8 cellular contexts compared by ENCODE assay signal in the genomic region with DNA sequence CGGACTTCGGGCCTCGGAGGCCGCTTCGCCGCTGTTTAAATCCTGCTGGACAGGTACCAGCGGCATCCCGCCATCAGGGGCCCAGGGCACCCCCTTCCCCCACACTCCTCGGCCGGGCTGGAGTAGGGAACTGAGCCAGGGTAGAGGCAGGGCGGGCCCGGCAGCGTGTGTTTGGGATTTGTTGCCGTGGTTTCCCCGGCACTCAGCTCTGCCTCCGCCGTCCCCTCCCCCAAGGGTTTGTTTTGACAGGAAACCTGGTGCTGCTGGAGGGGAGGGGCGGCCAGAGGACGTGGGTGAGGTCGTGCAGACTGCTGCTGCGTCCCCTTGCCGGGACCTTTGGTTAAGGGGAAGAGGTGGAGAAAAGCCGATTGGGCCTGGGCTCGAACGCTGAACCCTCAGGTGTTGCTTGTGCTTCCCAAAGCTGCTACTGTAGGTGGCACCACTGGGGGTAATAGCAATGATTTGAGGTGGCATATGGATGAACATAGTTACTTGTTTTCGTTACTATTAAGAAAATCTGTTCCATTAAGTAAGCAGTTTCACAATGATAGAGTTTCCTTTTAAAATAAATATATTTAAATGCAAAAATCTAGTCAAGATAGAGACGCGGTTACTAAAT.
DNase-seq lines count a peak whose midpoint lies in the region.

No MANE protein-coding gene starts in this region.

- no peak overlapping the region; the same call in 1 of the 2 replicates for H3K27ac ChIP-seq in SK-N-MC
- H3K27ac ChIP-seq in substantia nigra (ENCODE audit: low read depth, low read length, poor library complexity, severe bottlenecking): peak overlapping the region; percentile 99

- peak overlapping the region; percentile 99 for H3K27ac Mint-ChIP-seq in activated naive CD4-positive, alpha-beta T cell treated with anti-CD3 and anti-CD28 coated beads, Interleukin-2, amount 10 ng/mL, durations not matched to agents 7 days and 5 days

- peaks cover 10% of the 10 kb centered on the region for H3K36me3 Mint-ChIP-seq in activated naive CD4-positive, alpha-beta T cell treated with anti-CD3 and anti-CD28 coated beads, Interleukin-2, amount 10 ng/mL, durations not matched to agents 7 days and 5 days

- no peaks in the 10 kb centered on the region for H3K27me3 Mint-ChIP-seq in activated naive CD4-positive, alpha-beta T cell treated with anti-CD3 and anti-CD28 coated beads, Interleukin-2, amount 10 ng/mL, durations not matched to agents 7 days and 5 days

- peak overlapping the region; percentile 97 for H3K9ac ChIP-seq in SK-N-MC (ENCODE audit: insufficient read length)

- CTCF ChIA-PET in activated naive CD4-positive, alpha-beta T cell treated with anti-CD3 and anti-CD28 coated beads, Interleukin-2, amount 10 ng/mL, durations not matched to agents 7 days and 5 days (lab: Charles Lee): interaction anchor here (0.7 to 3.7 kb wide), 3 partner anchors 21 to 77 kb away, joined by 3 to 20 read pairs (median 5); no protein-coding TSS in a partner anchor

- DNase-seq in NCI-H1436 (lab: John Stamatoyannopoulos, UW): peak; percentile 60
- no peak for DNase-seq in NCI-H1436 treated with DMSO at 0.1 percent for 48 hours (lab: John Stamatoyannopoulos, UW)
- peak; percentile 52 for DNase-seq in HuH-7 (ENCODE audit: low spot score)
- DNase-seq in SK-N-MC (ENCODE audit: low read depth, low spot score): no peak
- DNase-seq in activated naive CD4-positive, alpha-beta T cell treated with anti-CD3 and anti-CD28 coated beads, Interleukin-2, amount 10 ng/mL, durations not matched to agents 7 days and 5 days: peak; percentile 96
- DNase-seq in germinal center (ENCODE audit: low spot score): peak; percentile 75
- peak in 54 of 56 donors; percentile 6 to 83 (median 62) for DNase-seq in nucleus accumbens (lab: John Stamatoyannopoulos, UW)
- DNase-seq in substantia nigra (lab: John Stamatoyannopoulos, UW): peak in 48 of 49 donors; percentile 25 to 85 (median 66)

- no peaks in the 10 kb centered on the region for H3K9me3 Mint-ChIP-seq in activated naive CD4-positive, alpha-beta T cell treated with anti-CD3 and anti-CD28 coated beads, Interleukin-2, amount 10 ng/mL, durations not matched to agents 7 days and 5 days

- peak overlapping the region; percentile 89 for H3K4me3 Mint-ChIP-seq in activated naive CD4-positive, alpha-beta T cell treated with anti-CD3 and anti-CD28 coated beads, Interleukin-2, amount 10 ng/mL, durations not matched to agents 7 days and 5 days

- H3K4me3 ChIP-seq in SK-N-MC: peak overlapping the region; percentile 93

- H3K36me3 ChIP-seq in SK-N-MC (ENCODE audit: insufficient read depth, low read length): no peaks in the 10 kb centered on the region

- peaks cover 56% of the 10 kb centered on the region for H3K4me1 Mint-ChIP-seq in activated naive CD4-positive, alpha-beta T cell treated with anti-CD3 and anti-CD28 coated beads, Interleukin-2, amount 10 ng/mL, durations not matched to agents 7 days and 5 days

- no peaks in the 10 kb centered on the region for H3K9me3 ChIP-seq in SK-N-MC (ENCODE audit: low read depth, low read length)

Comparison
In these comparisons a context has a peak if more than half of its experiments do, and no peak if none do; other contexts are left out.
1. DNase-seq: peak in NCI-H1436 (single experiment), HuH-7 (single experiment), activated naive CD4-positive, alpha-beta T cell treated with anti-CD3 and anti-CD28 coated beads, Interleukin-2, amount 10 ng/mL, durations not matched to agents 7 days and 5 days (single experiment), germinal center (single experiment), nucleus accumbens (54 of 56) and substantia nigra (48 of 49); none in NCI-H1436 treated with DMSO at 0.1 percent for 48 hours (single experiment) and SK-N-MC (single experiment).